17 cellular contexts compared by ENCODE assay signal in genomic region chr4:144411119-144411518, GRCh38.
DNase-seq lines count a peak whose midpoint lies in the region; ATAC-seq and TF ChIP-seq lines count a peak whose summit lies in the region.
"Had no signal": no experiment of that assay in that cellular context is flagged by ENCODE, and none has a peak within 500 bp of the region (broad histone marks: within the 10 kb centered on the region; RNA-seq: fewer than 3 reads in every experiment).

No MANE protein-coding gene starts in this region.

- no peak overlapping the region for H3K4me3 Mint-ChIP-seq in activated T-helper 2 cell treated with anti-CD3 and anti-CD28 coated beads, Interferon-gamma antibody, Interleukin-2, Interleukin-4, amounts not matched to agents 10 μg/mL and 5 μg/mL and 100 μg/mL, durations not matched to agents 14 hours and 24 hours and 36 hours (ENCODE audit: low read depth)
- H3K4me3 Mint-ChIP-seq: activated CD4-positive, alpha-beta T cell treated with anti-CD3 and anti-CD28 coated beads, Interleukin-2, amount 10 ng/mL, durations not matched to agents 7 days and 5 days; CD8-positive, alpha-beta memory T cell; T-helper 1 cell treated with Interleukin-12 subunit alpha and Interleukin-12 subunit beta and Interleukin-4 antibody, amounts not matched to agents 30 μg/mL and 1 μg/mL, for 36 hours had no signal

- no peaks in the 10 kb centered on the region for H3K36me3 ChIP-seq in prostate gland

- H3K9me3 ChIP-seq in right cardiac atrium (ENCODE audit: control insufficient read depth, low read length) (no peaks in the 10 kb centered on the region), prostate gland (no peaks in the 10 kb centered on the region)
- H3K9me3 ChIP-seq: body of pancreas had no signal

- H3K4me1 ChIP-seq in right cardiac atrium (ENCODE audit: control insufficient read depth, insufficient read depth, low read length): no peaks in the 10 kb centered on the region
- H3K4me1 ChIP-seq in prostate gland (replicated peaks): no peaks in the 10 kb centered on the region
- H3K4me1 ChIP-seq: body of pancreas had no signal

- DNase-seq in NOMO-1 treated with DMSO at 0.1 percent for 48 hours (lab: John Stamatoyannopoulos, UW; ENCODE audit: unreplicated experiment): peak; percentile 38
- DNase-seq in activated T-helper 2 cell treated with anti-CD3 and anti-CD28 coated beads, Interferon-gamma antibody, Interleukin-2, Interleukin-4, amounts not matched to agents 10 μg/mL and 5 μg/mL and 100 μg/mL, durations not matched to agents 14 hours and 24 hours and 36 hours (ENCODE audit: low spot score): no peak
- no peak for DNase-seq in putamen (ENCODE audit: low spot score)
- DNase-seq in right cardiac atrium: no peak
- DNase-seq in prostate gland (ENCODE audit: low spot score): no peak
- DNase-seq: activated CD4-positive, alpha-beta T cell treated with anti-CD3 and anti-CD28 coated beads, Interleukin-2, amount 10 ng/mL, durations not matched to agents 7 days and 5 days; body of pancreas; CD8-positive, alpha-beta memory T cell; DMS53; kidney glomerular epithelial cell; NCI-H2171; PC-9 had no signal

- 61% methylated on average over 1 of the region's 1 CpG for WGBS in right cardiac atrium
- WGBS in prostate gland: 69% methylated on average over 1 of the region's 1 CpG

- intact Hi-C loops in activated T-helper 2 cell treated with anti-CD3 and anti-CD28 coated beads, Interferon-gamma antibody, Interleukin-2, Interleukin-4, amounts not matched to agents 10 μg/mL and 5 μg/mL and 100 μg/mL, durations not matched to agents 14 hours and 24 hours and 36 hours (cut with micrococcal nuclease): no loop called here
- intact Hi-C loops in right cardiac atrium (cut with DNase I): no loop called here
- intact Hi-C loops in prostate gland (cut with DNase I): no loop called here

- H3K4me3 ChIP-seq in right cardiac atrium (ENCODE audit: low read length) (no peak overlapping the region), prostate gland (no peak overlapping the region)
- H3K4me3 ChIP-seq: body of pancreas, PC-9 had no signal

- no peak overlapping the region for H3K27ac ChIP-seq in right cardiac atrium (ENCODE audit: low read length)
- no peak overlapping the region for H3K27ac ChIP-seq in prostate gland
- H3K27ac ChIP-seq: body of pancreas, HL-60, PC-9 had no signal

- TF ChIP-seq CTCF in prostate gland (IDR thresholded peaks at IDR 0.05): no peak

- H3K9me3 Mint-ChIP-seq in activated T-helper 2 cell treated with anti-CD3 and anti-CD28 coated beads, Interferon-gamma antibody, Interleukin-2, Interleukin-4, amounts not matched to agents 10 μg/mL and 5 μg/mL and 100 μg/mL, durations not matched to agents 14 hours and 24 hours and 36 hours: no peaks in the 10 kb centered on the region
- H3K9me3 Mint-ChIP-seq: activated CD4-positive, alpha-beta T cell treated with anti-CD3 and anti-CD28 coated beads, Interleukin-2, amount 10 ng/mL, durations not matched to agents 7 days and 5 days; CD8-positive, alpha-beta memory T cell; T-helper 1 cell treated with Interleukin-12 subunit alpha and Interleukin-12 subunit beta and Interleukin-4 antibody, amounts not matched to agents 30 μg/mL and 1 μg/mL, for 36 hours had no signal

- H3K36me3 Mint-ChIP-seq in activated T-helper 2 cell treated with anti-CD3 and anti-CD28 coated beads, Interferon-gamma antibody, Interleukin-2, Interleukin-4, amounts not matched to agents 10 μg/mL and 5 μg/mL and 100 μg/mL, durations not matched to agents 14 hours and 24 hours and 36 hours (ENCODE audit: low read depth): no peaks in the 10 kb centered on the region
- H3K36me3 Mint-ChIP-seq: CD8-positive, alpha-beta memory T cell had no signal

- H3K27me3 ChIP-seq in right cardiac atrium (ENCODE audit: control insufficient read depth, insufficient read depth) (no peaks in the 10 kb centered on the region), prostate gland (replicated peaks; ENCODE audit: insufficient read depth) (no peaks in the 10 kb centered on the region)
- H3K27me3 ChIP-seq: body of pancreas had no signal

- ATAC-seq in GM18870 (IDR thresholded peaks at IDR 0.05; ENCODE audit: unreplicated experiment): peak; percentile 48
- ATAC-seq in GM21529 (IDR thresholded peaks at IDR 0.05; ENCODE audit: unreplicated experiment): peak; percentile 66
- peak; percentile 51 for ATAC-seq in HG02981 (IDR thresholded peaks at IDR 0.05; ENCODE audit: unreplicated experiment)
- no peak for ATAC-seq in right cardiac atrium
- ATAC-seq: body of pancreas had no signal

- no peak for TF ChIP-seq POLR2A in prostate gland (IDR thresholded peaks at IDR 0.05)

- no peak overlapping the region for H3K27ac Mint-ChIP-seq in activated T-helper 2 cell treated with anti-CD3 and anti-CD28 coated beads, Interferon-gamma antibody, Interleukin-2, Interleukin-4, amounts not matched to agents 10 μg/mL and 5 μg/mL and 100 μg/mL, durations not matched to agents 14 hours and 24 hours and 36 hours
- H3K27ac Mint-ChIP-seq: activated CD4-positive, alpha-beta T cell treated with anti-CD3 and anti-CD28 coated beads, Interleukin-2, amount 10 ng/mL, durations not matched to agents 7 days and 5 days; T-helper 1 cell treated with Interleukin-12 subunit alpha and Interleukin-12 subunit beta and Interleukin-4 antibody, amounts not matched to agents 30 μg/mL and 1 μg/mL, for 36 hours had no signal

- no peaks in the 10 kb centered on the region for H3K27me3 Mint-ChIP-seq in activated T-helper 2 cell treated with anti-CD3 and anti-CD28 coated beads, Interferon-gamma antibody, Interleukin-2, Interleukin-4, amounts not matched to agents 10 μg/mL and 5 μg/mL and 100 μg/mL, durations not matched to agents 14 hours and 24 hours and 36 hours (ENCODE audit: low read depth)
- H3K27me3 Mint-ChIP-seq: activated CD4-positive, alpha-beta T cell treated with anti-CD3 and anti-CD28 coated beads, Interleukin-2, amount 10 ng/mL, durations not matched to agents 7 days and 5 days; CD8-positive, alpha-beta memory T cell had no signal

- no peaks in the 10 kb centered on the region for H3K4me1 Mint-ChIP-seq in activated T-helper 2 cell treated with anti-CD3 and anti-CD28 coated beads, Interferon-gamma antibody, Interleukin-2, Interleukin-4, amounts not matched to agents 10 μg/mL and 5 μg/mL and 100 μg/mL, durations not matched to agents 14 hours and 24 hours and 36 hours (ENCODE audit: low read depth)
- H3K4me1 Mint-ChIP-seq: activated CD4-positive, alpha-beta T cell treated with anti-CD3 and anti-CD28 coated beads, Interleukin-2, amount 10 ng/mL, durations not matched to agents 7 days and 5 days; CD8-positive, alpha-beta memory T cell had no signal

Comparison
In these comparisons a context has a peak if more than half of its experiments do, and no peak if none do; other contexts are left out.
1. ATAC-seq: peak in GM18870 (single experiment), GM21529 (single experiment) and HG02981 (single experiment); none in right cardiac atrium (0 of 2).